ENCODE assay signal across 2 cellular contexts in genomic region chr11:14455648-14456430, GRCh38.
TF ChIP-seq lines count a peak whose summit lies in the region.

No MANE protein-coding gene starts in this region.

TF ChIP-seq in K562, 482 proteins besides CTCF, POLR2A, EP300 and RAD21:
- TF ChIP-seq RBM22 (IDR thresholded peaks at IDR 0.05; ENCODE audit: low read depth, low read length, poor library complexity, severe bottlenecking) = peak; percentile 29
- TF ChIP-seq FOXA1 (IDR thresholded peaks at IDR 0.05; ENCODE audit: borderline replicate concordance) = no peak
- no peak for TF ChIP-seq ARID4B (CRISPR knock-in tag; IDR thresholded peaks at IDR 0.05)

TF ChIP-seq in HepG2, 621 proteins besides CTCF, POLR2A, EP300 and RAD21:
- TF ChIP-seq ATF7 (IDR thresholded peaks at IDR 0.05) (peak; percentile 73), ATF7 (CRISPR knock-in tag; IDR thresholded peaks at IDR 0.05) (no peak), ATRX (CRISPR knock-in tag; IDR thresholded peaks at IDR 0.05; ENCODE audit: borderline replicate concordance) (no peak)
TF ChIP-seq in HepG2: peak in this region for 1.
